33 cellular contexts compared by ENCODE assay signal in the genomic region with DNA sequence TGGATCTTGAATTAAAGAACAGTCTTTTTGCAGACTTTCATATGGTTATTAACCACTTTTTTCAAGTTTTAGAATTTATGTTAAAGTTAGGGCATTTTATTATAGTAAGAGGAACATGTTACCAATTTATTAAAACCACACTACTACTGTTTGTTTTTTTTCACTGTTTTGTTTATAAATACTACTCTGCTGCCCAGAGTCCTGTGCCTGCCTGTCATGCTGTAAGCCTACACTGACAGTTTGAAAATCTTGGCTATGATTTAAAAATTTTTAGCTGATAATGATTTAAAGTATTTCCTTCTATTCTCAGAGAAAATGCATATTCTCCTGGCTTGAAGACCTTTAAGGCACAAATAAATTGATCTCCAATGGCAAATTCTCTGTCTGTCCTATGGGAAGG.
"Had no signal": no experiment of that assay in that cellular context is flagged by ENCODE, and none has a peak within 500 bp of the region (broad histone marks: within the 10 kb centered on the region; RNA-seq: fewer than 3 reads in every experiment).

No MANE protein-coding gene starts in this region.

- ATAC-seq: activated T-cell treated with anti-CD3 and anti-CD28 coated beads, Interleukin-2, amount 50 U/mL, for 4 hours; activated T-helper 17 cell treated with anti-CD3 and anti-CD28 coated beads, Interleukin-2, amount 50 U/mL, for 72 hours; body of pancreas; T-helper 17 cell had no signal

- H3K4me1 ChIP-seq: body of pancreas, colonic mucosa, esophagus squamous epithelium had no signal

- H3K27me3 Mint-ChIP-seq: activated CD4-positive, alpha-beta memory T cell treated with anti-CD3 and anti-CD28 coated beads, Interleukin-2, amount 10 ng/mL, durations not matched to agents 7 days and 5 days; activated CD4-positive, alpha-beta T cell treated with anti-CD3 and anti-CD28 coated beads, Interleukin-2, amount 10 ng/mL, durations not matched to agents 7 days and 5 days; activated naive CD8-positive, alpha-beta T cell; activated T-helper 17 cell treated with anti-CD3 and anti-CD28 coated beads, Interleukin-2, amount 50 U/mL, for 72 hours; T-helper 17 cell had no signal

- FAIRE-seq: endothelial cell of umbilical vein, frontal cortex had no signal

- DNase-seq: activated CD4-positive, alpha-beta memory T cell treated with anti-CD3 and anti-CD28 coated beads, Interleukin-2, amount 10 ng/mL, durations not matched to agents 7 days and 5 days; activated CD4-positive, alpha-beta T cell treated with anti-CD3 and anti-CD28 coated beads for 4 hours; activated CD4-positive, alpha-beta T cell treated with anti-CD3 and anti-CD28 coated beads, Interleukin-2, amount 10 ng/mL, durations not matched to agents 7 days and 5 days; activated CD4-positive, alpha-beta T cell treated with anti-CD3 and anti-CD28 coated beads, Interleukin-2, amount 50 U/mL, for 4 hours; activated CD4-positive, CD25-positive, alpha-beta regulatory T cell; activated CD4-positive, CD25-positive, alpha-beta regulatory T cell treated with anti-CD3 and anti-CD28 coated beads, Interleukin-2, amount 50 U/mL, for 72 hours; activated CD8-positive, alpha-beta memory T cell treated with anti-CD3 and anti-CD28 coated beads, Interleukin-2, amount 50 U/mL, for 48 hours; activated effector memory CD4-positive, alpha-beta T cell treated with Interleukin-2 at 50 U/mL for 16 hours; activated gamma-delta T cell treated with Interleukin-2 at 50 U/mL for 16 hours; activated naive CD4-positive, alpha-beta T cell treated with anti-CD3 and anti-CD28 coated beads, Interleukin-2, amount 50 U/mL, for 16 hours; activated naive CD4-positive, alpha-beta T cell treated with Interleukin-2 at 50 U/mL for 16 hours; activated T-cell treated with anti-CD3 and anti-CD28 coated beads, Interleukin-2, amount 50 U/mL, for 4 hours; adrenal gland; amygdala; aorta; body of pancreas; central memory CD4-positive, alpha-beta T cell; cerebellar nuclear complex; colonic mucosa; effector CD8-positive, alpha-beta T cell; esophagus squamous epithelium; foreskin fibroblast; glutamatergic neuron; T-helper 1 cell; T-helper 17 cell; T1000 had no signal

- H3K9me3 Mint-ChIP-seq: activated CD4-positive, alpha-beta memory T cell treated with anti-CD3 and anti-CD28 coated beads, Interleukin-2, amount 10 ng/mL, durations not matched to agents 7 days and 5 days; activated CD4-positive, alpha-beta T cell treated with anti-CD3 and anti-CD28 coated beads, Interleukin-2, amount 10 ng/mL, durations not matched to agents 7 days and 5 days; activated T-cell treated with anti-CD3 and anti-CD28 coated beads, Interleukin-2, amount 50 U/mL, for 4 hours; activated T-helper 17 cell treated with anti-CD3 and anti-CD28 coated beads, Interleukin-2, amount 50 U/mL, for 72 hours; T-helper 2 cell treated with Interferon-gamma antibody and Interleukin-4, amounts not matched to agents 5 μg/mL and 100 μg/mL, for 36 hours had no signal

- H3K27me3 ChIP-seq: adrenal gland, body of pancreas, cardiac muscle cell, colonic mucosa, esophagus squamous epithelium had no signal

- H3K9me3 ChIP-seq: adrenal gland, body of pancreas, colonic mucosa, esophagus squamous epithelium had no signal

- H3K4me3 Mint-ChIP-seq: activated CD4-positive, alpha-beta memory T cell treated with anti-CD3 and anti-CD28 coated beads, Interleukin-2, amount 10 ng/mL, durations not matched to agents 7 days and 5 days; activated CD4-positive, alpha-beta T cell treated with anti-CD3 and anti-CD28 coated beads, Interleukin-2, amount 10 ng/mL, durations not matched to agents 7 days and 5 days; activated naive CD8-positive, alpha-beta T cell; activated T-cell treated with anti-CD3 and anti-CD28 coated beads, Interleukin-2, amount 50 U/mL, for 4 hours; activated T-helper 17 cell treated with anti-CD3 and anti-CD28 coated beads, Interleukin-2, amount 50 U/mL, for 72 hours; T-helper 17 cell; T-helper 2 cell treated with Interferon-gamma antibody and Interleukin-4, amounts not matched to agents 5 μg/mL and 100 μg/mL, for 36 hours had no signal

- H3K4me3 ChIP-seq: adrenal gland, body of pancreas, cardiac muscle cell, colonic mucosa, esophagus squamous epithelium had no signal

- H3K27ac ChIP-seq: adrenal gland, body of pancreas, cardiac muscle cell, colonic mucosa, epithelial cell of prostate, esophagus squamous epithelium had no signal

- H3K27ac Mint-ChIP-seq: activated CD4-positive, alpha-beta memory T cell treated with anti-CD3 and anti-CD28 coated beads, Interleukin-2, amount 10 ng/mL, durations not matched to agents 7 days and 5 days; activated CD4-positive, alpha-beta T cell treated with anti-CD3 and anti-CD28 coated beads, Interleukin-2, amount 10 ng/mL, durations not matched to agents 7 days and 5 days; activated naive CD8-positive, alpha-beta T cell; activated T-helper 17 cell treated with anti-CD3 and anti-CD28 coated beads, Interleukin-2, amount 50 U/mL, for 72 hours; T-helper 17 cell; T-helper 2 cell treated with Interferon-gamma antibody and Interleukin-4, amounts not matched to agents 5 μg/mL and 100 μg/mL, for 36 hours had no signal

- H3K4me1 Mint-ChIP-seq: activated CD4-positive, alpha-beta memory T cell treated with anti-CD3 and anti-CD28 coated beads, Interleukin-2, amount 10 ng/mL, durations not matched to agents 7 days and 5 days; activated CD4-positive, alpha-beta T cell treated with anti-CD3 and anti-CD28 coated beads, Interleukin-2, amount 10 ng/mL, durations not matched to agents 7 days and 5 days; activated T-helper 17 cell treated with anti-CD3 and anti-CD28 coated beads, Interleukin-2, amount 50 U/mL, for 72 hours; T-helper 17 cell had no signal

- H3K36me3 ChIP-seq: adrenal gland, cardiac muscle cell, colonic mucosa, esophagus squamous epithelium had no signal
